ENCODE assay signal across 9 cellular contexts in the genomic region with DNA sequence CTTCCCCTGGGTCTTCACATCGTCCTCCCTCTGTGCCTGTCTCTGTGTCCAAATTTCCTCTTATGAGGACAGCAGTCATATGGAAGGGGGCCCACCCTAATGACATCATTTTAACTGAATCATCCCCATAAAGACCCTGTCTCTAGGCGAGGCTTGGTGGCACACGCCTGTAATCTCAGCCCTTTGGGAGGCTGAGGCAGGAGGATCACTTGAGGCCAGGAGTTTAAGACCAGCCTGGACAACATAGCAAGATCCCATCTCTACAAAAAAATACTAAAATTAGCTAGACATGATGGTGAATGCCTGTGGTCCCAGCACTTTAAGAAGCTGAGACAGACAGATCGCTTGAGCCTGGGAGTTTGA. TPM values are rescaled to one million over a fixed set of nuclear protein-coding genes. Genes with fewer than 3 reads are reported as not detected.
A peak's percentile ranks its signal among the peaks of the same experiment; 100 is the strongest.
DNase-seq lines count a peak whose midpoint lies in the region; ATAC-seq, FAIRE-seq and TF ChIP-seq lines count a peak whose summit lies in the region.
"Had no signal": no experiment of that assay in that cellular context is flagged by ENCODE, and none has a peak within 500 bp of the region (broad histone marks: within the 10 kb centered on the region; RNA-seq: fewer than 3 reads in every experiment).

No MANE protein-coding gene starts in this region.

- no peaks in the 10 kb centered on the region for H3K9me3 ChIP-seq in GM12878 (replicated peaks; ENCODE audit: control insufficient read depth, insufficient read depth, low read length)

- SMC1A ChIA-PET in GM12878 (lab: Charles Lee; ENCODE audit: uncharacterized antibody, unreplicated experiment) = interaction anchor here (0.7 to 11.7 kb wide), 10 partner anchors 10 to 163 kb away, joined by 3 to 88 read pairs (median 4); a partner anchor contains a TSS

- peak overlapping the region; percentile 64 for H3K27ac Mint-ChIP-seq in mesothelial cell of epicardium
- peak overlapping the region; percentile 41 for H3K27ac Mint-ChIP-seq in type B pancreatic cell

- peak overlapping the region; percentile 82 for H3K4me2 ChIP-seq in GM12878 (ENCODE audit: control insufficient read depth, insufficient read depth)

- H3K27me3 ChIP-seq in GM12878 (replicated peaks in 1 of 2; ENCODE audit: control insufficient read depth in 2 of 2, insufficient read depth in 2 of 2, low read length in 1 of 2) = no peaks in the 10 kb centered on the region

- no peak for TF ChIP-seq EP300 in GM12878 (IDR thresholded peaks at IDR 0.05; ENCODE audit: borderline replicate concordance in 1 of 2, control insufficient read depth in 1 of 2, low read depth in 2 of 2, low read length in 2 of 2)

- H2AFZ ChIP-seq in GM12878 (ENCODE audit: control insufficient read depth, low read depth, low read length) = no peak overlapping the region

- POLR2A ChIA-PET in GM12878 (lab: Charles Lee) = interaction anchor here (0.8 to 8.5 kb wide), 6 partner anchors 25 to 187 kb away, joined by 3 to 111 read pairs (median 4); a partner anchor contains a TSS

- peak overlapping the region; percentile 79 for H3K9ac ChIP-seq in GM12878 (ENCODE audit: control insufficient read depth, insufficient read depth, low read length)

- CTCF ChIA-PET in GM12878 (lab: Yijun Ruan, JAX) = interaction anchor here (0.6 to 4.3 kb wide), 10 partner anchors 10 to 240 kb away, joined by 3 to 30 read pairs (median 4); a partner anchor contains a TSS

- peaks cover 67% of the 10 kb centered on the region for H3K4me1 Mint-ChIP-seq in activated T-cell treated with anti-CD3 and anti-CD28 coated beads, Interleukin-2, amount 50 U/mL, for 4 hours (ENCODE audit: low read depth)
- H3K4me1 Mint-ChIP-seq in mesothelial cell of epicardium (peaks cover 21% of the 10 kb centered on the region), type B pancreatic cell (ENCODE audit: unreplicated experiment) (peaks cover 28% of the 10 kb centered on the region)

- 38% methylated on average over 4 of the region's 4 CpGs for WGBS in GM12878 (ENCODE audit: insufficient coverage, insufficient replicate concordance, low lambda C conversion rate, missing lambda C conversion rate)

- intact Hi-C loops in GM12878 (cut with micrococcal nuclease; ENCODE audit: unreplicated experiment) = loop anchor here (1.0 to 2.0 kb wide), 2 partner anchors 24 to 46 kb away; no protein-coding TSS in a partner anchor

- peaks cover 2 to 4% of the 10 kb centered on the region in 2 experiments; a peak in 2 of 4 replicates for H3K36me3 ChIP-seq in GM12878 (ENCODE audit: control insufficient read depth in 2 of 2, insufficient read depth in 2 of 2, low read length in 1 of 2)

- in situ Hi-C loops in GM12878 (cut with MboI) = no loop called here

- DNase-seq in activated T-cell treated with anti-CD3 and anti-CD28 coated beads, Interleukin-2, amount 50 U/mL, for 4 hours = no peak
- DNase-seq in activated T-cell treated with anti-CD3 and anti-CD28 coated beads, Interleukin-2, amount 50 U/mL, for 1 hour = no peak
- DNase-seq in GM12878 (ENCODE audit: low read depth, low spot score) = no peak
- no peak for DNase-seq in mesothelial cell of epicardium (ENCODE audit: low spot score in 2 of 2, unreplicated experiment in 2 of 2)
- no peak for DNase-seq in type B pancreatic cell (ENCODE audit: extremely low spot score, unreplicated experiment)
- no peak for DNase-seq in SIG-M5 treated with dmso at 0.1 percent for 504 hours (lab: John Stamatoyannopoulos, UW; ENCODE audit: unreplicated experiment)
- no peak for DNase-seq in GM03348 (ENCODE audit: low spot score)
- DNase-seq: NCI-H345 had no signal

- FAIRE-seq in GM12878 (lab: Jason Lieb, UNC) = no peak

- H3K79me2 ChIP-seq in GM12878 (ENCODE audit: control insufficient read depth, insufficient read depth, low read length) = peaks cover 97% of the 10 kb centered on the region

- no TSS peak for BruUV-seq in GM12878 (replicated peaks; lab: Mats Ljungman, UMichigan)

- peaks cover 32% of the 10 kb centered on the region for H3K4me1 ChIP-seq in GM12878 (ENCODE audit: control insufficient read depth, insufficient read depth, low read length)

- TF ChIP-seq POLR2A in GM12878 (IDR thresholded peaks at IDR 0.05; ENCODE audit: low read depth, low read length) = no peak

- H3K4me3 Mint-ChIP-seq in activated T-cell treated with anti-CD3 and anti-CD28 coated beads, Interleukin-2, amount 50 U/mL, for 4 hours = peak overlapping the region; percentile 79
- peak overlapping the region; percentile 52 for H3K4me3 Mint-ChIP-seq in mesothelial cell of epicardium
- H3K4me3 Mint-ChIP-seq in type B pancreatic cell = peak overlapping the region; percentile 49

- no peak for TF ChIP-seq RAD21 in GM12878 (IDR thresholded peaks at IDR 0.05; ENCODE audit: insufficient read depth, low read depth, low read length)

- no peaks in the 10 kb centered on the region for H3K9me3 Mint-ChIP-seq in activated T-cell treated with anti-CD3 and anti-CD28 coated beads, Interleukin-2, amount 50 U/mL, for 4 hours
- H3K9me3 Mint-ChIP-seq in mesothelial cell of epicardium (no peaks in the 10 kb centered on the region), type B pancreatic cell (no peaks in the 10 kb centered on the region)

- TF ChIP-seq CTCF in GM12878 (IDR thresholded peaks at IDR 0.05 in 2 of 3, conservative IDR thresholded peaks at IDR 0.05 in 1 of 3; ENCODE audit: control insufficient read depth in 2 of 3, extremely low read depth in 1 of 3, insufficient read depth in 1 of 3, low read depth in 3 of 3, low read length in 3 of 3) = no peak
- TF ChIP-seq CTCF in mesothelial cell of epicardium (IDR thresholded peaks at IDR 0.05; ENCODE audit: unreplicated experiment) = no peak
- no peak for TF ChIP-seq CTCF in type B pancreatic cell (conservative IDR thresholded peaks at IDR 0.05)

- H3K27ac ChIP-seq in GM12878 (ENCODE audit: control insufficient read depth, insufficient read depth) = peak overlapping the region; percentile 87

- no peaks in the 10 kb centered on the region for H3K27me3 Mint-ChIP-seq in activated T-cell treated with anti-CD3 and anti-CD28 coated beads, Interleukin-2, amount 50 U/mL, for 4 hours (ENCODE audit: low read depth)
- no peaks in the 10 kb centered on the region for H3K27me3 Mint-ChIP-seq in mesothelial cell of epicardium (ENCODE audit: low read depth)
- H3K27me3 Mint-ChIP-seq in type B pancreatic cell = no peaks in the 10 kb centered on the region

- peaks cover 14% of the 10 kb centered on the region for H4K20me1 ChIP-seq in GM12878 (ENCODE audit: control insufficient read depth, insufficient read depth)

- RAD21 ChIA-PET in GM12878 (lab: Charles Lee; ENCODE audit: unreplicated experiment) = interaction anchor here (0.8 to 7.7 kb wide), 4 partner anchors 29 to 104 kb away, joined by 3 to 91 read pairs (median 5); no protein-coding TSS in a partner anchor

- no peak for ATAC-seq in activated T-cell treated with anti-CD3 and anti-CD28 coated beads, Interleukin-2, amount 50 U/mL, for 4 hours
- no peak for ATAC-seq in GM12878
- no peak for ATAC-seq in GM19467 (IDR thresholded peaks at IDR 0.05; ENCODE audit: unreplicated experiment)

- H3K36me3 Mint-ChIP-seq in activated T-cell treated with anti-CD3 and anti-CD28 coated beads, Interleukin-2, amount 50 U/mL, for 4 hours (ENCODE audit: insufficient read depth) = peaks cover 8% of the 10 kb centered on the region
- H3K36me3 Mint-ChIP-seq in mesothelial cell of epicardium (no peaks in the 10 kb centered on the region), type B pancreatic cell (no peaks in the 10 kb centered on the region)

- peak overlapping the region; percentile 93; the same call in 1 of the 2 replicates for H3K4me3 ChIP-seq in GM12878

RNA-seq across cellular contexts. Expression of a gene that starts 4.8 kb away (rescaled TPM):
- 100 to 1,000 TPM in 1 of 3 donors, 10 to 100 TPM in 2; 82.6 to 104 (median 91.4) TPM for total RNA-seq in activated T-cell treated with anti-CD3 and anti-CD28 coated beads, Interleukin-2, amount 50 U/mL, for 4 hours
- total RNA-seq in GM12878 (2013; cell fraction: nucleolus; rRNA removed) = 555 and 589 TPM in 2 replicates
- 66.4 and 77.3 TPM in 2 replicates for total RNA-seq in GM12878 (2014; rRNA removed)
- 38.1 and 42.6 TPM in 2 replicates for total RNA-seq in GM12878 (2014; rRNA removed; fragmentation: Illumina TruSeq; extraction: Trizol)
- 157 and 165 TPM in 2 replicates for total RNA-seq in GM12878 (2021)
- polyA plus RNA-seq in GM12878 (2011; ENCODE audit: low read depth) = 65.2 TPM
- polyA plus RNA-seq in GM12878 (2011; rRNA removed) = 26.7 and 48.9 TPM in 2 replicates
- 49.6 and 58.1 TPM in 2 replicates for polyA plus RNA-seq in GM12878 (2011; cell fraction: cytosol; rRNA removed)
- polyA plus RNA-seq in GM12878 (2011; cell fraction: nucleus; rRNA removed) = 452 and 507 TPM in 2 replicates
- polyA plus RNA-seq in GM12878 (2012) = 174 and 191 TPM in 2 replicates
- 26.8 and 57.9 TPM in 2 replicates for polyA plus RNA-seq in GM12878 (2014; fragmentation: Illumina TruSeq; extraction: Trizol)
- 10 to 100 TPM in 1 of 2 experiments, 1 to 10 TPM in 1; 5.4 to 11.1 TPM for polyA plus RNA-seq in GM12878 (2014; fragmentation: Nextera tagmentation; extraction: Ambion mirVana)
- 87.6 and 105 TPM in 2 replicates for polyA plus RNA-seq in GM12878 (2014; rRNA removed)
- polyA plus RNA-seq in GM12878 (2016; fragmentation: Nextera tagmentation; extraction: Ambion mirVana) = 10 to 100 TPM; 25.4 to 32.8 TPM
- 93.1 and 119 TPM in 2 replicates for polyA minus RNA-seq in GM12878 (2011; rRNA and poly(A)+ RNA removed)
- 59.6 and 66.5 TPM in 2 replicates for polyA minus RNA-seq in GM12878 (2011; cell fraction: cytosol; rRNA and poly(A)+ RNA removed)
- polyA minus RNA-seq in GM12878 (2011; cell fraction: nucleus; rRNA and poly(A)+ RNA removed) = 106 and 154 TPM in 2 replicates
- total RNA-seq in mesothelial cell of epicardium = 86.0 to 90.8 TPM (median 87.7 TPM) in 3 replicates
- total RNA-seq in type B pancreatic cell (ENCODE audit: low replicate concordance) = 71.7 and 83.8 TPM in 2 replicates

RNA-seq across cellular contexts. Expression of a gene that starts 5.2 kb away (rescaled TPM):
- total RNA-seq in activated T-cell treated with anti-CD3 and anti-CD28 coated beads, Interleukin-2, amount 50 U/mL, for 4 hours = 10 to 100 TPM; 21.5 to 29.3 (median 28.3) TPM
- total RNA-seq in GM12878 (2013; cell fraction: nucleolus; rRNA removed) = 14.2 and 16.9 TPM in 2 replicates
- total RNA-seq in GM12878 (2014; rRNA removed) (15.4 and 22.7 TPM in 2 replicates), GM12878 (2014; rRNA removed; fragmentation: Illumina TruSeq; extraction: Trizol) (22.8 and 24.0 TPM in 2 replicates), GM12878 (2021) (32.0 and 36.8 TPM in 2 replicates), mesothelial cell of epicardium (11.9 to 14.7 TPM (median 13.3 TPM) in 3 replicates), type B pancreatic cell (ENCODE audit: low replicate concordance) (10.7 and 18.8 TPM in 2 replicates)
- 14.4 TPM for polyA plus RNA-seq in GM12878 (2011; ENCODE audit: low read depth)
- polyA plus RNA-seq in GM12878 (2011; rRNA removed) (21.3 and 24.6 TPM in 2 replicates), GM12878 (2014; fragmentation: Illumina TruSeq; extraction: Trizol) (33.1 and 37.2 TPM in 2 replicates), GM12878 (2014; fragmentation: Nextera tagmentation; extraction: Ambion mirVana) (10 to 100 TPM; 24.2 to 35.7 TPM), GM12878 (2014; rRNA removed) (34.6 and 37.4 TPM in 2 replicates), GM12878 (2016; fragmentation: Nextera tagmentation; extraction: Ambion mirVana) (10 to 100 TPM; 43.0 to 43.9 TPM)
- 24.9 and 27.7 TPM in 2 replicates for polyA plus RNA-seq in GM12878 (2011; cell fraction: cytosol; rRNA removed)
- 31.7 and 32.0 TPM in 2 replicates for polyA plus RNA-seq in GM12878 (2011; cell fraction: nucleus; rRNA removed)
- 16.4 and 17.9 TPM in 2 replicates for polyA plus RNA-seq in GM12878 (2012)
- 10.3 and 10.8 TPM in 2 replicates for polyA minus RNA-seq in GM12878 (2011; rRNA and poly(A)+ RNA removed)
- polyA minus RNA-seq in GM12878 (2011; cell fraction: cytosol; rRNA and poly(A)+ RNA removed) = 3.7 and 8.1 TPM in 2 replicates
- polyA minus RNA-seq in GM12878 (2011; cell fraction: nucleus; rRNA and poly(A)+ RNA removed) = 5.4 and 11.7 TPM in 2 replicates

RNA-seq across cellular contexts. Expression of a gene that starts 53.8 kb away (rescaled TPM):
- under 1 TPM in 2 of 3 donors, not detected in 1; 0.18 to 0.37 TPM for total RNA-seq in activated T-cell treated with anti-CD3 and anti-CD28 coated beads, Interleukin-2, amount 50 U/mL, for 4 hours
- total RNA-seq in GM12878 (2013; cell fraction: nucleolus; rRNA removed) = 0.79 and 1.2 TPM in 2 replicates
- total RNA-seq in GM12878 (2014; rRNA removed) (0.40 and 0.54 TPM in 2 replicates), GM12878 (2014; rRNA removed; fragmentation: Illumina TruSeq; extraction: Trizol) (0.14 TPM in 1 of 2 replicates, not detected in the other), GM12878 (2021) (0.13 and 0.97 TPM in 2 replicates), mesothelial cell of epicardium (38.8 to 43.0 TPM (median 40.9 TPM) in 3 replicates), type B pancreatic cell (ENCODE audit: low replicate concordance) (27.6 and 42.9 TPM in 2 replicates)
- 0.29 TPM for polyA plus RNA-seq in GM12878 (2011; ENCODE audit: low read depth)
- polyA plus RNA-seq in GM12878 (2011; rRNA removed) (0.16 and 0.24 TPM in 2 replicates), GM12878 (2014; fragmentation: Illumina TruSeq; extraction: Trizol) (0.05 and 0.12 TPM in 2 replicates), GM12878 (2014; fragmentation: Nextera tagmentation; extraction: Ambion mirVana) (not detected), GM12878 (2014; rRNA removed) (0.83 and 1.1 TPM in 2 replicates), GM12878 (2016; fragmentation: Nextera tagmentation; extraction: Ambion mirVana) (under 1 TPM; 0.21 to 0.25 TPM)
- 0.25 and 0.40 TPM in 2 replicates for polyA plus RNA-seq in GM12878 (2011; cell fraction: cytosol; rRNA removed)
- 0.88 and 0.89 TPM in 2 replicates for polyA plus RNA-seq in GM12878 (2011; cell fraction: nucleus; rRNA removed)
- polyA plus RNA-seq in GM12878 (2012) = 0.45 and 0.90 TPM in 2 replicates
- polyA minus RNA-seq in GM12878 (2011; rRNA and poly(A)+ RNA removed) = 0.22 and 0.26 TPM in 2 replicates
- not detected in 2 replicates for polyA minus RNA-seq in GM12878 (2011; cell fraction: cytosol; rRNA and poly(A)+ RNA removed)
- 0.57 and 0.73 TPM in 2 replicates for polyA minus RNA-seq in GM12878 (2011; cell fraction: nucleus; rRNA and poly(A)+ RNA removed)

Comparison
In these comparisons a context has a peak if more than half of its experiments do, and no peak if none do; other contexts are left out.
1. RNA of a gene that starts 53.8 kb away (total RNA-seq): 27.6 to 42.9 TPM in type B pancreatic cell and 38.8 to 43.0 TPM in mesothelial cell of epicardium; 0.13 to 1.2 TPM in GM12878 and 0.18 to 0.37 TPM in activated T-cell treated with anti-CD3 and anti-CD28 coated beads, Interleukin-2, amount 50 U/mL, for 4 hours; every median in the first group is over 10 times any median in the second.
2. Peak in every context shown above with its lines, with median percentiles within 50 percentile points of each other: H3K4me3 Mint-ChIP-seq.